Comparison of ENCODE assay signal across 9 cellular contexts in the genomic region with DNA sequence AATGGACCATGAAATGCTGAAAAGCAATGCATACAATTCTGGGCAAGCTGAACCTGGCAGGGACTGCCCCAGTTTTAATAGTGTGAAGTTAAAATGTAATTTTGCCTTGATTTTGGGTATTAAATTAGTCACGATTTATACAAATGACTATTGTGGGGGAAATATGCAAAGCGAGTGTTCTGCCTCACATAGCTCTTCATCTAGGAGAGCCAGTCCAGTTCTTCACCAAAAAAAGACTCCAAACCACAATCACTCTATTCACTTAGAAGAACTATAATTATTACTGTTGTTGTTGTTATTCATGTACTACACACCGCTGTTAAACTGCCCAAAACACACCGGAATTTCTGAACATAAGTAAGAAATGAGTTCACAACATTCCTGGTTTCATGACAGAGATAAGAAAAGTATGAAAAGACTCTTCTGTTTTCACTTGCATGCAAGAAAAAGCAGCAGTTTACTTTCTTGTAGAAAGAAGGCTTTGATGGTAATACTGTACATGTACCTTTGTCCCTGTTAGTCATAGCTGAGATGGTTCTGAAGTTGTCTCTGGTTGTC.
DNase-seq lines count a peak whose midpoint lies in the region; ATAC-seq and TF ChIP-seq lines count a peak whose summit lies in the region.
"Had no signal": no experiment of that assay in that cellular context is flagged by ENCODE, and none has a peak within 500 bp of the region (broad histone marks: within the 10 kb centered on the region; RNA-seq: fewer than 3 reads in every experiment).

No MANE protein-coding gene starts in this region.

- TF ChIP-seq CTCF in GM20000 (IDR thresholded peaks at IDR 0.05; ENCODE audit: extremely low read depth, missing control alignments): no peak
- TF ChIP-seq CTCF in fibroblast of villous mesenchyme (IDR thresholded peaks at IDR 0.05; ENCODE audit: insufficient read depth, low read depth, low read length): no peak
- no peak for TF ChIP-seq CTCF in mucosa of descending colon (IDR thresholded peaks at IDR 0.05)

- H3K36me3 ChIP-seq in mucosa of descending colon (ENCODE audit: low read depth): no peaks in the 10 kb centered on the region

- peak; percentile 49 for DNase-seq in GM20000 (ENCODE audit: low spot score)
- DNase-seq in fibroblast of villous mesenchyme (ENCODE audit: low read depth): peak; percentile 45
- DNase-seq in iPS-NIHi7 (ENCODE audit: extremely low spot score): no peak
- no peak for DNase-seq in mucosa of descending colon
- DNase-seq in NCI-H2171 treated with DMSO at 0.1 percent for 48 hours (lab: John Stamatoyannopoulos, UW): no peak
- no peak for DNase-seq in stimulated activated CD4-positive, alpha-beta T cell treated with anti-CD3 and anti-CD28 coated beads, Interleukin-4, amount 100 ng/mL, for 24 hours

- H3K4me3 ChIP-seq in fibroblast of villous mesenchyme (ENCODE audit: low read depth, low read length) (no peak overlapping the region), mucosa of descending colon (no peak overlapping the region)
- H3K4me3 ChIP-seq: SK-N-MC had no signal

- no peaks in the 10 kb centered on the region for H3K9me3 ChIP-seq in mucosa of descending colon

- intact Hi-C loops in mucosa of descending colon (cut with DNase I, micrococcal nuclease): no loop called here

- ATAC-seq in GM18508 (IDR thresholded peaks at IDR 0.05; ENCODE audit: insufficient read depth, unreplicated experiment): peak; percentile 81
- ATAC-seq in HG03095 (IDR thresholded peaks at IDR 0.05; ENCODE audit: unreplicated experiment): peak; percentile 80
- ATAC-seq in mucosa of descending colon: no peak

- H3K4me1 ChIP-seq in mucosa of descending colon (ENCODE audit: low read depth): no peaks in the 10 kb centered on the region

Comparison
In these comparisons a context has a peak if more than half of its experiments do, and no peak if none do; other contexts are left out.
1. DNase-seq: peak in GM20000 (single experiment) and fibroblast of villous mesenchyme (single experiment); none in iPS-NIHi7 (single experiment), mucosa of descending colon (0 of 3), NCI-H2171 treated with DMSO at 0.1 percent for 48 hours (single experiment) and stimulated activated CD4-positive, alpha-beta T cell treated with anti-CD3 and anti-CD28 coated beads, Interleukin-4, amount 100 ng/mL, for 24 hours (single experiment).